Comparison of ENCODE assay signal across 8 cellular contexts in the genomic region with DNA sequence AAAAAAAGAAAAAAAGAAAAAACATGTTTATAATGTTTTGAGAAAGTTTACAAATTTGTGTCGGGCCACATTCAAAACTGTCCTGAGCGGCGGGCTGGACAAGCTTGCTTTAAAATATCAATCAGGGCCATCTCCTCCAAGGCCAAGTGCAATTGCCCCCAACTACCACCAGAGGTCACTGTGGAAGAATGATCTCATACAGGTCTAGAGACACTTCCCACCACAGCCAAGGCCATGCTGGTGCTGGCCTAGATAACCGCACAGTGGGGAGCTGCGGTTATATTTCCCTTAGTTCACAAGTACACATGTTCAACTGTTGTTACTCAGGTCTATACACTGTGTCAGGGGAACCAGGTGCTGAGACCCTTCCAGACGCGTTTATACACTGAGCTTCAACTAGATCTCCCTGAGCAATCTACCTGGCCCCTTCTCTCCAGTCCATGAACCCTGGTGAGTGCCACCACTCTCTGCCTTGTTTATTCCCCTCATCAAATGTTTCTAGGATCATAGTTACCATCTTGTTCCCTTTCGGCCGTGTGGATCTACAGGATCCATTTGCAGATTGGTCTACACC.
DNase-seq lines count a peak whose midpoint lies in the region; ATAC-seq, FAIRE-seq and TF ChIP-seq lines count a peak whose summit lies in the region.

No MANE protein-coding gene starts in this region.

- FAIRE-seq in D721Med (lab: Jason Lieb, UNC) = no peak
- FAIRE-seq in HTR-8/SVneo (lab: Jason Lieb, UNC) = no peak

- peaks cover 2% of the 10 kb centered on the region for H3K27me3 Mint-ChIP-seq in activated naive CD8-positive, alpha-beta T cell treated with anti-CD3 and anti-CD28 coated beads, Interleukin-2, amount 50 U/mL, for 24 hours

- DNase-seq in D721Med (ENCODE audit: insufficient read length, low spot score) (no peak), HTR-8/SVneo (ENCODE audit: insufficient read length, low spot score) (peak; percentile 41), SK-N-DZ (ENCODE audit: low spot score) (peak; percentile 58), right cardiac atrium (peak; percentile 46 to 79 (median 63))
- DNase-seq in activated naive CD8-positive, alpha-beta T cell treated with anti-CD3 and anti-CD28 coated beads, Interleukin-2, amount 50 U/mL, for 24 hours = peak; percentile 44
- DNase-seq in stimulated activated CD4-positive, alpha-beta T cell treated with anti-CD3 and anti-CD28 coated beads, Interleukin-12 subunit alpha, Interleukin-12 subunit beta, amount 100 ng/mL, for 4 hours = peak; percentile 29

- WGBS in right cardiac atrium = 64% methylated on average over 9 of the region's 9 CpGs

- no peak overlapping the region for H3K27ac Mint-ChIP-seq in activated naive CD8-positive, alpha-beta T cell treated with anti-CD3 and anti-CD28 coated beads, Interleukin-2, amount 50 U/mL, for 24 hours

- no peaks in the 10 kb centered on the region for H3K36me3 Mint-ChIP-seq in activated naive CD8-positive, alpha-beta T cell treated with anti-CD3 and anti-CD28 coated beads, Interleukin-2, amount 50 U/mL, for 24 hours (ENCODE audit: low read depth)

- H3K9me3 Mint-ChIP-seq in activated naive CD8-positive, alpha-beta T cell treated with anti-CD3 and anti-CD28 coated beads, Interleukin-2, amount 50 U/mL, for 24 hours = no peaks in the 10 kb centered on the region

- no peaks in the 10 kb centered on the region for H3K4me1 ChIP-seq in right cardiac atrium (ENCODE audit: control insufficient read depth, insufficient read depth, low read length)

- no peaks in the 10 kb centered on the region for H3K4me1 Mint-ChIP-seq in activated naive CD8-positive, alpha-beta T cell treated with anti-CD3 and anti-CD28 coated beads, Interleukin-2, amount 50 U/mL, for 24 hours

- no peak overlapping the region for H3K4me3 Mint-ChIP-seq in activated naive CD8-positive, alpha-beta T cell treated with anti-CD3 and anti-CD28 coated beads, Interleukin-2, amount 50 U/mL, for 24 hours

- ATAC-seq in activated naive CD8-positive, alpha-beta T cell treated with anti-CD3 and anti-CD28 coated beads, Interleukin-2, amount 50 U/mL, for 24 hours = peak; percentile 61
- ATAC-seq in right cardiac atrium = peak; percentile 68 to 73
- no peak for ATAC-seq in GM18870 (IDR thresholded peaks at IDR 0.05; ENCODE audit: unreplicated experiment)
- no peak for ATAC-seq in GM18873 (IDR thresholded peaks at IDR 0.05; ENCODE audit: low FRiP score, unreplicated experiment)

- intact Hi-C loops in right cardiac atrium (cut with DNase I) = no loop called here

- H3K27ac ChIP-seq in right cardiac atrium (ENCODE audit: low read length) = no peak overlapping the region

- no peak overlapping the region for H3K4me3 ChIP-seq in right cardiac atrium (ENCODE audit: low read length)

- H3K27me3 ChIP-seq in right cardiac atrium (ENCODE audit: control insufficient read depth, insufficient read depth) = no peaks in the 10 kb centered on the region

- H3K9me3 ChIP-seq in right cardiac atrium (ENCODE audit: control insufficient read depth, low read length) = no peaks in the 10 kb centered on the region

- peak; percentile 90 for TF ChIP-seq CTCF in D721Med (IDR thresholded peaks at IDR 0.05; ENCODE audit: insufficient read depth, missing control alignments)

Comparison
In these comparisons a context has a peak if more than half of its experiments do, and no peak if none do; other contexts are left out.
1. ATAC-seq: peak in activated naive CD8-positive, alpha-beta T cell treated with anti-CD3 and anti-CD28 coated beads, Interleukin-2, amount 50 U/mL, for 24 hours (single experiment) and right cardiac atrium (2 of 2); none in GM18870 (single experiment) and GM18873 (single experiment).